8 cellular contexts compared by ENCODE assay signal in genomic region chr19:14440049-14440448, GRCh38.
DNase-seq lines count a peak whose midpoint lies in the region; ATAC-seq and TF ChIP-seq lines count a peak whose summit lies in the region.

No MANE protein-coding gene starts in this region.

- H3K27me3 ChIP-seq in DOHH2 (ENCODE audit: control insufficient read depth, low read length) = no peaks in the 10 kb centered on the region
- no peaks in the 10 kb centered on the region for H3K27me3 ChIP-seq in OCI-LY3 (ENCODE audit: low read depth, low read length)

- peak; percentile 84 for ATAC-seq in GM21825 (IDR thresholded peaks at IDR 0.05; ENCODE audit: unreplicated experiment)

- peak overlapping the region; percentile 70 for H2AFZ ChIP-seq in OCI-LY3 (ENCODE audit: low read depth, low read length)

- H3K9me3 ChIP-seq in DOHH2 (ENCODE audit: control insufficient read depth, insufficient read depth, low read length) = no peaks in the 10 kb centered on the region
- H3K9me3 ChIP-seq in OCI-LY3 (ENCODE audit: insufficient read depth, low read length) = no peaks in the 10 kb centered on the region

- no peaks in the 10 kb centered on the region for H3K9me2 ChIP-seq in DOHH2 (replicated peaks; ENCODE audit: control insufficient read depth, low read length)

- H3K4me2 ChIP-seq in DOHH2 (ENCODE audit: low read length) = peak overlapping the region; percentile 73
- H3K4me2 ChIP-seq in OCI-LY3 (ENCODE audit: low read length) = peak overlapping the region; percentile 70

- H3K4me3 ChIP-seq in DOHH2 (ENCODE audit: low read length) (peak overlapping the region; percentile 67), OCI-LY3 (ENCODE audit: low read length) (peak overlapping the region; percentile 74)

- peaks cover 57% of the 10 kb centered on the region for H3K36me3 ChIP-seq in DOHH2 (ENCODE audit: control insufficient read depth, low read length)
- peaks cover 30% of the 10 kb centered on the region for H3K36me3 ChIP-seq in OCI-LY3 (replicated peaks; ENCODE audit: low read depth, low read length)

- H3K9ac ChIP-seq in OCI-LY3 (ENCODE audit: low read length) = peak overlapping the region; percentile 74

- H3K27ac ChIP-seq in DOHH2 (ENCODE audit: low read depth, low read length) (peak overlapping the region; percentile 37), OCI-LY3 (ENCODE audit: low read length) (peak overlapping the region; percentile 49)

- TF ChIP-seq CTCF in DOHH2 (IDR thresholded peaks at IDR 0.05; ENCODE audit: low read depth, low read length, poor library complexity, severe bottlenecking) = no peak
- TF ChIP-seq CTCF in OCI-LY3 (IDR thresholded peaks at IDR 0.05; ENCODE audit: low read depth, low read length) = no peak

- H3F3A ChIP-seq in DOHH2 (ENCODE audit: control insufficient read depth, insufficient read depth) = peaks cover 10% of the 10 kb centered on the region; the same call in 1 of the 2 replicates

- H3K79me2 ChIP-seq in DOHH2 (ENCODE audit: control insufficient read depth, low read length) (peaks cover 71% of the 10 kb centered on the region), OCI-LY3 (ENCODE audit: low read length) (peaks cover 61% of the 10 kb centered on the region)

- DNase-seq in activated effector memory CD4-positive, alpha-beta T cell treated with anti-CD3 and anti-CD28 coated beads, Interleukin-2, amount 50 U/mL, for 16 hours = peak; percentile 92
- DNase-seq in left kidney (ENCODE audit: low read depth, low spot score) (peak; percentile 34), LoVo (ENCODE audit: low spot score) (no peak), NCI-H146 treated with DMSO at 0.1 percent for 48 hours (lab: John Stamatoyannopoulos, UW; ENCODE audit: unreplicated experiment) (no peak)
- peak; percentile 63 for DNase-seq in stimulated activated CD8-positive, alpha-beta memory T cell treated with anti-CD3 and anti-CD28 coated beads, Interleukin-12 subunit alpha, Interleukin-12 subunit beta, amount 100 ng/mL, for 4 hours (ENCODE audit: low read depth)

- peaks cover 47% of the 10 kb centered on the region for H3K4me1 ChIP-seq in DOHH2 (ENCODE audit: control insufficient read depth, low read length)
- H3K4me1 ChIP-seq in OCI-LY3 (ENCODE audit: low read length) = peaks cover 14% of the 10 kb centered on the region

- H4K20me1 ChIP-seq in DOHH2 (ENCODE audit: control insufficient read depth, insufficient read depth, low read depth, low read length) (no peaks in the 10 kb centered on the region), OCI-LY3 (ENCODE audit: insufficient read depth, low read length) (peaks cover 6% of the 10 kb centered on the region)

Comparison
In these comparisons a context has a peak if more than half of its experiments do, and no peak if none do; other contexts are left out.
1. DNase-seq: peak in activated effector memory CD4-positive, alpha-beta T cell treated with anti-CD3 and anti-CD28 coated beads, Interleukin-2, amount 50 U/mL, for 16 hours (single experiment), left kidney (single experiment) and stimulated activated CD8-positive, alpha-beta memory T cell treated with anti-CD3 and anti-CD28 coated beads, Interleukin-12 subunit alpha, Interleukin-12 subunit beta, amount 100 ng/mL, for 4 hours (single experiment); none in LoVo (single experiment) and NCI-H146 treated with DMSO at 0.1 percent for 48 hours (single experiment).